In the genomic region with DNA sequence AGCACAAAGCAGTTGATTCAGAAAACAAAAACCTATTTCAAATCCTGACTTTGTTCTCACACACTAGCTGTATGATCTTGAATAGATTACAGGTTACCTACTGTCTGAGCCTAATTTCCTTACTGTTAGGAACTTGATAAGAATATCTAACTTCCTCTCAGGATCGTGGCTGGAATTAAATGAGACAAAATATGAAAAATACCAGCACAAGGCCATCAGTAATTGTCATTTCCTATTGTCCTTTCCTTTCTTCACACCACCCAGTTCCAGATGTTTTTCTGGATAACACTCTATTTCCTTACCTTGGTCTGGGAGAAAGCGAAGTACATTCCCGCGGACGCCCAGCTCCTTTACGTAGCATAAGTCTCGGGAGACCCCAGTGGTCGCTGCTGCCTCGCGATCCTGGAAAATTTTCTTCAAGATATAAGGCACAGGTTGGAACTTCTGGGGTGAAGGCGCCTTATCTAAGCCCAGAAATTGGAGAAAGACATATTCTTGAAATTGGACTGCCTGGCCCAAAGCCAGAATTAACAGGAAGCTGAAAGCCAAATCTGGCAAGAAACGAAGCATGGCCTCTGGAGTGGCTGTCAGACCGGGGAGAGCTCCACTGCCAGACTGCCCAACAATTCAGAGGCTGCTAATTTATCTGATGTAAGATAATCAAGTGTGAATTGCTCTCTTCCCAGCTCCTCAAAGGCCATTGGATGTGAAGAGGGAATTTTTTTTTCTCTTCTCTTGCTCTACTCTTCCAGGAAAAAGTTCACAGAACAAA, we compare ENCODE assay signal across 11 cellular contexts. TPM values are rescaled to one million over a fixed set of nuclear protein-coding genes. Genes with fewer than 3 reads are reported as not detected.
DNase-seq lines count a peak whose midpoint lies in the region; TF ChIP-seq lines count a peak whose summit lies in the region.
"Had no signal": no experiment of that assay in that cellular context is flagged by ENCODE, and none has a peak within 500 bp of the region (broad histone marks: within the 10 kb centered on the region; RNA-seq: fewer than 3 reads in every experiment).

A gene (minus strand): TSS at position 617 of the 772 bp plus-strand sequence. CDS start 47 bp downstream, at position 570.

- peaks cover 4% of the 10 kb centered on the region; the same call in 1 of the 2 replicates for H3K4me1 ChIP-seq in H9 (ENCODE audit: insufficient read depth, low read length)

- H3K23ac ChIP-seq in H9 (ENCODE audit: insufficient read length, low read depth, low read length), result no peak within 1 kb of the TSS

- H3K4me2 ChIP-seq in H9 (ENCODE audit: insufficient read depth, insufficient read length, low read length), result no peak within 1 kb of the TSS

- H2AK5ac ChIP-seq in H9 (ENCODE audit: insufficient read length, low read length), result no peak within 1 kb of the TSS

- H3K79me1 ChIP-seq in H9 (ENCODE audit: insufficient read depth, low read depth, low read length, poor library complexity, severe bottlenecking), result no peaks in the 10 kb centered on the region

- no peak within 1 kb of the TSS for H2BK120ac ChIP-seq in H9 (ENCODE audit: low read depth, low read length, poor library complexity, severe bottlenecking)

- H2AFZ ChIP-seq in H9 (ENCODE audit: low read length), result no peak within 1 kb of the TSS

- H3K4me3 Mint-ChIP-seq in H9, result peak within 1 kb of the TSS; percentile 9 to 64
- H3K4me3 Mint-ChIP-seq in activated naive CD4-positive, alpha-beta T cell treated with anti-CD3 and anti-CD28 coated beads, Interleukin-2, amount 10 ng/mL, durations not matched to agents 7 days and 5 days, result no peak within 1 kb of the TSS
- H3K4me3 Mint-ChIP-seq: activated naive CD8-positive, alpha-beta T cell treated with anti-CD3 and anti-CD28 coated beads, Interleukin-2, amount 50 U/mL, for 24 hours had no signal

- H3K9me3 ChIP-seq in H9 (ENCODE audit: control insufficient read depth, low read depth, low read length), result no peaks in the 10 kb centered on the region

- no peak within 1 kb of the TSS for H4K91ac ChIP-seq in H9 (ENCODE audit: insufficient read length, low read depth, low read length)

- no peak within 1 kb of the TSS for H3T11ph ChIP-seq in H9 (ENCODE audit: low read length)

- H2BK15ac ChIP-seq in H9 (ENCODE audit: low read depth, low read length), result no peak within 1 kb of the TSS

- H3K14ac ChIP-seq in H9 (ENCODE audit: insufficient read depth, low read length), result no peak within 1 kb of the TSS

- H3K56ac ChIP-seq in H9 (ENCODE audit: insufficient read length, low read depth, low read length), result no peak within 1 kb of the TSS

- no peaks in the 10 kb centered on the region for H3K79me2 ChIP-seq in H9 (ENCODE audit: insufficient read depth, low read length)

- H4K20me1 ChIP-seq in H9 (ENCODE audit: control insufficient read depth, insufficient read depth, insufficient read length), result no peaks in the 10 kb centered on the region

- no peak within 1 kb of the TSS for H3K4ac ChIP-seq in H9 (ENCODE audit: low read depth, low read length)

- DNase-seq in AG08396 (ENCODE audit: low spot score) (peak; percentile 20), H9 (no peak), dermis blood vessel endothelial cell (peak; percentile 77), left kidney (ENCODE audit: low read depth, low spot score) (peak; percentile 38), NCI-H510A (lab: John Stamatoyannopoulos, UW) (no peak), DMS153 treated with DMSO at 0.1 percent for 48 hours (lab: John Stamatoyannopoulos, UW; ENCODE audit: unreplicated experiment) (no peak)
- DNase-seq in activated naive CD4-positive, alpha-beta T cell treated with anti-CD3 and anti-CD28 coated beads, Interleukin-2, amount 10 ng/mL, durations not matched to agents 7 days and 5 days, result no peak
- no peak for DNase-seq in activated CD4-positive, alpha-beta T cell treated with anti-CD3 and anti-CD28 coated beads for 1 hour
- DNase-seq: activated naive CD8-positive, alpha-beta T cell treated with anti-CD3 and anti-CD28 coated beads, Interleukin-2, amount 50 U/mL, for 24 hours had no signal

- H3K18ac ChIP-seq in H9 (ENCODE audit: insufficient read length, low read depth, low read length), result no peak within 1 kb of the TSS

- H2BK20ac ChIP-seq in H9 (ENCODE audit: low read depth, low read length, poor library complexity, severe bottlenecking), result no peak within 1 kb of the TSS

- H4K5ac ChIP-seq in H9 (ENCODE audit: insufficient read length, low read depth, low read length), result no peak within 1 kb of the TSS

- no peaks in the 10 kb centered on the region for H3K27me3 ChIP-seq in H9 (ENCODE audit: insufficient read depth, low read length)

- H3K27me3 Mint-ChIP-seq in H9 (ENCODE audit: low read depth), result no peaks in the 10 kb centered on the region
- peaks cover 11% of the 10 kb centered on the region for H3K27me3 Mint-ChIP-seq in activated naive CD4-positive, alpha-beta T cell treated with anti-CD3 and anti-CD28 coated beads, Interleukin-2, amount 10 ng/mL, durations not matched to agents 7 days and 5 days

- CTCF ChIA-PET in activated naive CD4-positive, alpha-beta T cell treated with anti-CD3 and anti-CD28 coated beads, Interleukin-2, amount 10 ng/mL, durations not matched to agents 7 days and 5 days (lab: Charles Lee), result interaction anchor here (1.1 kb wide), 1 partner anchor 53 kb away, joined by 3 read pairs; no protein-coding TSS in a partner anchor

- no peak within 1 kb of the TSS for H3K9ac ChIP-seq in H9 (ENCODE audit: extremely low read depth, insufficient read length, low read length)

- no peak within 1 kb of the TSS for H2BK5ac ChIP-seq in H9 (ENCODE audit: insufficient read length, low read length)

- H2BK12ac ChIP-seq in H9 (ENCODE audit: insufficient read length, low read depth, low read length), result no peak within 1 kb of the TSS

- H3K27ac Mint-ChIP-seq in H9, result peak within 1 kb of the TSS; percentile 89 to 99 (median 92)
- no peak within 1 kb of the TSS for H3K27ac Mint-ChIP-seq in activated naive CD4-positive, alpha-beta T cell treated with anti-CD3 and anti-CD28 coated beads, Interleukin-2, amount 10 ng/mL, durations not matched to agents 7 days and 5 days
- H3K27ac Mint-ChIP-seq: activated naive CD8-positive, alpha-beta T cell treated with anti-CD3 and anti-CD28 coated beads, Interleukin-2, amount 50 U/mL, for 24 hours had no signal

- H3K23me2 ChIP-seq in H9 (ENCODE audit: insufficient read length, low read depth, low read length, poor library complexity, severe bottlenecking), result no peaks in the 10 kb centered on the region

- H3K36me3 Mint-ChIP-seq in H9 (ENCODE audit: insufficient read depth in 1 of 3, low read depth in 3 of 3), result peaks cover 0 to 3% (median 0%) of the 10 kb centered on the region in 3 experiments; a peak in 2 of 7 replicates
- no peaks in the 10 kb centered on the region for H3K36me3 Mint-ChIP-seq in activated naive CD4-positive, alpha-beta T cell treated with anti-CD3 and anti-CD28 coated beads, Interleukin-2, amount 10 ng/mL, durations not matched to agents 7 days and 5 days

- no peak within 1 kb of the TSS for H4K8ac ChIP-seq in H9 (replicated peaks; ENCODE audit: insufficient read length, low read depth, low read length)

- no peaks in the 10 kb centered on the region; a peak in 1 of 5 replicates for H3K9me3 Mint-ChIP-seq in H9
- H3K9me3 Mint-ChIP-seq in activated naive CD4-positive, alpha-beta T cell treated with anti-CD3 and anti-CD28 coated beads, Interleukin-2, amount 10 ng/mL, durations not matched to agents 7 days and 5 days, result no peaks in the 10 kb centered on the region
- H3K9me3 Mint-ChIP-seq: activated naive CD8-positive, alpha-beta T cell treated with anti-CD3 and anti-CD28 coated beads, Interleukin-2, amount 50 U/mL, for 24 hours had no signal

- peaks cover 37 to 41% of the 10 kb centered on the region in 2 experiments for H3K4me1 Mint-ChIP-seq in H9
- H3K4me1 Mint-ChIP-seq in activated naive CD4-positive, alpha-beta T cell treated with anti-CD3 and anti-CD28 coated beads, Interleukin-2, amount 10 ng/mL, durations not matched to agents 7 days and 5 days, result peaks cover 2% of the 10 kb centered on the region

- WGBS in H9 (ENCODE audit: extremely low coverage, insufficient read length, low lambda C conversion rate), result no CpG with 5 or more reads among the region's 13 CpGs

- peak within 1 kb of the TSS; percentile 58 for H3K27ac ChIP-seq in H9 (ENCODE audit: insufficient read length, low read depth, low read length)
- H3K27ac ChIP-seq: C4-2B had no signal

- no peak for TF ChIP-seq CTCF in H9 (conservative IDR thresholded peaks at IDR 0.05)

RNA-seq across cellular contexts. Expression of the gene that starts here (rescaled TPM):
- total RNA-seq in H9 (2021) (9.1 and 9.9 TPM in 2 replicates), dermis blood vessel endothelial cell (2.2 and 2.9 TPM in 2 replicates)
- total RNA-seq: T-helper 2 cell treated with Interferon-gamma antibody and Interleukin-4, amounts not matched to agents 100 ng/mL and 5 ng/mL, for 36 hours had no signal

Comparison
In these comparisons a context has a peak if more than half of its experiments do, and no peak if none do; other contexts are left out.
1. DNase-seq: peak in AG08396 (single experiment), dermis blood vessel endothelial cell (single experiment) and left kidney (single experiment); none in H9 (single experiment), activated naive CD4-positive, alpha-beta T cell treated with anti-CD3 and anti-CD28 coated beads, Interleukin-2, amount 10 ng/mL, durations not matched to agents 7 days and 5 days (single experiment), NCI-H510A (single experiment), DMS153 treated with DMSO at 0.1 percent for 48 hours (single experiment) and activated CD4-positive, alpha-beta T cell treated with anti-CD3 and anti-CD28 coated beads for 1 hour (single experiment).